Comparison of ENCODE assay signal across 11 cellular contexts in genomic region chr10:18660816-18661431, GRCh38. TPM values are rescaled to one million over a fixed set of nuclear protein-coding genes. Genes with fewer than 3 reads are reported as not detected.
DNase-seq lines count a peak whose midpoint lies in the region; ATAC-seq and TF ChIP-seq lines count a peak whose summit lies in the region.
"Had no signal": no experiment of that assay in that cellular context is flagged by ENCODE, and none has a peak within 500 bp of the region (broad histone marks: within the 10 kb centered on the region; RNA-seq: fewer than 3 reads in every experiment).

No MANE protein-coding gene starts in this region.

- TF ChIP-seq CTCF in A673 (conservative IDR thresholded peaks at IDR 0.05; ENCODE audit: low read depth, low read length): no peak
- TF ChIP-seq CTCF in MCF 10A (IDR thresholded peaks at IDR 0.05; ENCODE audit: unreplicated experiment): no peak

- no peak for DNase-seq in A673 (ENCODE audit: low spot score)
- no peak for DNase-seq in MCF 10A (ENCODE audit: unreplicated experiment)
- DNase-seq in DMS79 treated with DMSO at 0.1 percent for 48 hours (lab: John Stamatoyannopoulos, UW): no peak
- no peak for DNase-seq in NCI-H1417 treated with DMSO at 0.1 percent for 48 hours (lab: John Stamatoyannopoulos, UW)
- no peak for DNase-seq in globus pallidus (ENCODE audit: low spot score)
- DNase-seq: HCEC 1CT; NCI-H524 treated with DMSO at 0.1 percent for 48 hours; stimulated activated CD4-positive, alpha-beta T cell treated with anti-CD3 and anti-CD28 coated beads, Interleukin-15, amount 100 ng/mL, for 24 hours had no signal

- H3K4me3 ChIP-seq in A673 (ENCODE audit: low read depth, low read length, poor library complexity, severe bottlenecking): peak overlapping the region; percentile 98
- H3K4me3 ChIP-seq in HUES64 (ENCODE audit: low read length): peak overlapping the region; percentile 99
- H3K4me3 ChIP-seq in mesodermal cell (ENCODE audit: extremely low read depth, insufficient read depth, low read length, poor library complexity, severe bottlenecking): peak overlapping the region; percentile 94

- ATAC-seq in GM19467 (IDR thresholded peaks at IDR 0.05; ENCODE audit: unreplicated experiment): no peak

- POLR2A ChIA-PET in A673 (lab: Charles Lee; ENCODE audit: low non-redundant PET): no interaction called here
- POLR2A ChIA-PET in MCF 10A (lab: Yijun Ruan, JAX): interaction anchor here (1.0 to 1.6 kb wide), 3 partner anchors 14 to 37 kb away, joined by 3 to 5 read pairs (median 5); no protein-coding TSS in a partner anchor

- no peaks in the 10 kb centered on the region for H3K27me3 ChIP-seq in A673 (replicated peaks; ENCODE audit: insufficient read depth, low read depth, low read length, poor library complexity)
- H3K27me3 ChIP-seq in HUES64 (ENCODE audit: insufficient read depth, low read length): no peaks in the 10 kb centered on the region

- peak overlapping the region; percentile 98; the same call in 1 of the 2 replicates for H3K9ac ChIP-seq in HUES64 (ENCODE audit: low read depth, low read length)

- no peaks in the 10 kb centered on the region for H3K9me3 Mint-ChIP-seq in MCF 10A (ENCODE audit: unreplicated experiment)

- peaks cover 20% of the 10 kb centered on the region for H3K4me1 Mint-ChIP-seq in MCF 10A (ENCODE audit: insufficient read depth, unreplicated experiment)

- H3K27me3 Mint-ChIP-seq in MCF 10A (ENCODE audit: insufficient read depth, unreplicated experiment): no peaks in the 10 kb centered on the region

- no peak overlapping the region for H3K27ac Mint-ChIP-seq in MCF 10A (ENCODE audit: low read depth, unreplicated experiment)

- no TSS peak for BruUV-seq in A673 (replicated peaks; lab: Mats Ljungman, UMichigan)
- BruUV-seq in MCF 10A (replicated peaks; lab: Mats Ljungman, UMichigan): no TSS peak

- H3K36me3 ChIP-seq in A673 (ENCODE audit: insufficient read depth, low read length, poor library complexity, severe bottlenecking) (peaks cover 5% of the 10 kb centered on the region), HUES64 (ENCODE audit: insufficient read depth, low read length) (0 out of 2 replicates have a peak, but pooled peaks cover 4% of the 10 kb centered on the region), mesodermal cell (ENCODE audit: control insufficient read depth, insufficient read depth, low read length) (peaks cover 26% of the 10 kb centered on the region)

- H3K4me1 ChIP-seq in A673 (ENCODE audit: insufficient read depth, low read length, poor library complexity, severe bottlenecking): peaks cover 23% of the 10 kb centered on the region
- H3K4me1 ChIP-seq in HUES64 (ENCODE audit: insufficient read depth, low read length): peaks cover 17% of the 10 kb centered on the region
- H3K4me1 ChIP-seq in mesodermal cell (ENCODE audit: control insufficient read depth, insufficient read depth, low read length, poor library complexity, severe bottlenecking): peaks cover 11% of the 10 kb centered on the region

- 88% methylated on average over 17 of the region's 19 CpGs for WGBS in HUES64
- WGBS in mesodermal cell (ENCODE audit: insufficient coverage in 2 of 2), 2 experiments: 85 to 88% methylated on average over 11 to 13 of the region's 19 CpGs

- intact Hi-C loops in A673 (cut with micrococcal nuclease; ENCODE audit: unreplicated experiment) (no loop called here), MCF 10A (cut with micrococcal nuclease) (no loop called here)

- peak overlapping the region; percentile 85 for H3K4me3 Mint-ChIP-seq in MCF 10A (ENCODE audit: unreplicated experiment)

- no peak overlapping the region for H3K27ac ChIP-seq in A673 (ENCODE audit: low read depth, low read length, poor library complexity, severe bottlenecking)
- H3K27ac ChIP-seq in HUES64 (ENCODE audit: low read depth, low read length): no peak overlapping the region
- no peak overlapping the region for H3K27ac ChIP-seq in mesodermal cell (ENCODE audit: low read depth, low read length, severe bottlenecking)

- H3K9me3 ChIP-seq in A673 (ENCODE audit: low read depth, low read length, poor library complexity, severe bottlenecking) (no peaks in the 10 kb centered on the region), HUES64 (ENCODE audit: insufficient read depth, low read depth, low read length) (no peaks in the 10 kb centered on the region), mesodermal cell (ENCODE audit: control insufficient read depth, low read length) (no peaks in the 10 kb centered on the region)

- H3K36me3 Mint-ChIP-seq in MCF 10A (ENCODE audit: insufficient read depth, unreplicated experiment): no peaks in the 10 kb centered on the region

- CTCF ChIA-PET in A673 (lab: Charles Lee): no interaction called here
- CTCF ChIA-PET in MCF 10A (lab: Yijun Ruan, JAX): interaction anchor here (0.6 kb wide), 1 partner anchor 161 kb away, joined by 3 read pairs; no protein-coding TSS in a partner anchor

RNA-seq across cellular contexts. Expression of gene ARL5B, which starts 1.7 kb away (rescaled TPM):
- 30.0 and 30.2 TPM in 2 replicates for total RNA-seq in A673 (2021)
- polyA plus RNA-seq in HUES64 (2013, experiment 1 of 2): 29.9 TPM
- 35.1 TPM for polyA plus RNA-seq in HUES64 (2013, experiment 2 of 2)
- total RNA-seq in MCF 10A (2022): 22.0 and 23.1 TPM in 2 replicates
- 45.2 TPM for polyA plus RNA-seq in mesodermal cell (2013, experiment 1 of 2)
- 49.3 TPM for polyA plus RNA-seq in mesodermal cell (2013, experiment 2 of 2)

RNA-seq across cellular contexts. Expression of gene NSUN6, which starts 9.5 kb away (rescaled TPM):
- total RNA-seq in A673 (2021): 16.4 and 17.1 TPM in 2 replicates
- 9.5 TPM for polyA plus RNA-seq in HUES64 (2013, experiment 1 of 2)
- polyA plus RNA-seq in HUES64 (2013, experiment 2 of 2): 11.2 TPM
- 16.0 and 16.2 TPM in 2 replicates for total RNA-seq in MCF 10A (2022)
- 11.9 TPM for polyA plus RNA-seq in mesodermal cell (2013, experiment 1 of 2)
- polyA plus RNA-seq in mesodermal cell (2013, experiment 2 of 2): 11.1 TPM
